ENCODE assay signal across 8 cellular contexts in genomic region chr20:20017001-20017851, GRCh38. TPM values are rescaled to one million over a fixed set of nuclear protein-coding genes. Genes with fewer than 3 reads are reported as not detected.
A peak's percentile ranks its signal among the peaks of the same experiment; 100 is the strongest.
DNase-seq lines count a peak whose midpoint lies in the region; ATAC-seq and TF ChIP-seq lines count a peak whose summit lies in the region.

NAA20 (plus strand) TSS chr20:20017362; CDS start chr20:20017397, 35 bp downstream.

- H3K27me3 Mint-ChIP-seq in T-helper 17 cell: no peaks in the 10 kb centered on the region

- TF ChIP-seq POLR2A in uterus (IDR thresholded peaks at IDR 0.05): peak; percentile 23 to 48

- H3K9me3 ChIP-seq in T-helper 17 cell (ENCODE audit: control insufficient read depth, low read length, poor library complexity, severe bottlenecking) (no peaks in the 10 kb centered on the region), right atrium auricular region (no peaks in the 10 kb centered on the region), uterus (no peaks in the 10 kb centered on the region)

- intact Hi-C loops in uterus (cut with DNase I; ENCODE audit: low total_unique reads): no loop called here

- peak within 1 kb of the TSS; percentile 91 for H3K27ac Mint-ChIP-seq in T-helper 17 cell

- H3K27ac ChIP-seq in angular gyrus (ENCODE audit: low read depth, low read length): peak within 1 kb of the TSS; percentile 40
- peak within 1 kb of the TSS; percentile 65 to 78 for H3K27ac ChIP-seq in right atrium auricular region
- peak within 1 kb of the TSS; percentile 69 to 81 for H3K27ac ChIP-seq in uterus

- H3K4me3 ChIP-seq in right atrium auricular region (peak within 1 kb of the TSS; percentile 92 to 99), uterus (peak within 1 kb of the TSS; percentile 59 to 94)

- in situ Hi-C loops in GM13977 (cut with MboI; ENCODE audit: low pct_unique_long_range_greater_than_20kb, low sequenced_read_pairs, unreplicated experiment): no loop called here

- H3K4me3 Mint-ChIP-seq in T-helper 17 cell: peak within 1 kb of the TSS; percentile 92

- ATAC-seq in HG02852 (IDR thresholded peaks at IDR 0.05; ENCODE audit: unreplicated experiment) (peak; percentile 99), T-helper 17 cell (peak; percentile 98)

- peak; percentile 96 for DNase-seq in GM13977 (ENCODE audit: low spot score)
- peak; percentile 53 for DNase-seq in NCI-H1436 treated with DMSO at 0.1 percent for 48 hours (lab: John Stamatoyannopoulos, UW)
- peak; percentile 84 to 85 (median 85) for DNase-seq in T-helper 17 cell
- DNase-seq in right atrium auricular region (ENCODE audit: low spot score): peak; percentile 90
- peak; percentile 72 for DNase-seq in pulmonary artery endothelial cell (ENCODE audit: low read depth, low spot score)
- peak; percentile 91 to 92 for DNase-seq in uterus

- H3K4me1 ChIP-seq in right atrium auricular region (peaks cover 0 to 29% of the 10 kb centered on the region in 2 donors), uterus (peaks cover 3 to 9% of the 10 kb centered on the region in 2 donors)

- TF ChIP-seq CTCF in GM13977 (IDR thresholded peaks at IDR 0.05; ENCODE audit: extremely low read depth, insufficient read depth, missing control alignments): peak; percentile 74
- TF ChIP-seq CTCF in right atrium auricular region (IDR thresholded peaks at IDR 0.05): peak; percentile 69 to 83
- TF ChIP-seq CTCF in uterus (IDR thresholded peaks at IDR 0.05): peak; percentile 82 to 94 (median 92)

- peaks cover 38% of the 10 kb centered on the region for H3K4me1 Mint-ChIP-seq in T-helper 17 cell

- H3K36me3 ChIP-seq in right atrium auricular region (no peaks in the 10 kb centered on the region), uterus (no peaks in the 10 kb centered on the region)

- H3K27me3 ChIP-seq in right atrium auricular region (no peaks in the 10 kb centered on the region), uterus (no peaks in the 10 kb centered on the region)

- H3K36me3 Mint-ChIP-seq in T-helper 17 cell (ENCODE audit: low read depth): no peaks in the 10 kb centered on the region

RNA-seq across cellular contexts. Expression of gene NAA20, which starts in this region (rescaled TPM):
- 10 to 100 TPM; 22.4 to 25.3 TPM for total RNA-seq in T-helper 17 cell
- 10 to 100 TPM; 32.2 to 33.8 TPM for total RNA-seq in right atrium auricular region
- 56.7 and 75.2 TPM in 2 replicates for total RNA-seq in pulmonary artery endothelial cell
- total RNA-seq in uterus: 10 to 100 TPM; 24.7 to 55.7 (median 35.2) TPM

Comparison
In these comparisons a context has a peak if more than half of its experiments do, and no peak if none do; other contexts are left out.
1. Peak in every context shown above with its lines: DNase-seq, ATAC-seq, H3K4me3 ChIP-seq and H3K27ac ChIP-seq.